ENCODE assay signal across 8 cellular contexts in genomic region chr14:95320076-95320895, GRCh38. TPM values are rescaled to one million over a fixed set of nuclear protein-coding genes. Genes with fewer than 3 reads are reported as not detected.
DNase-seq lines count a peak whose midpoint lies in the region; ATAC-seq, FAIRE-seq and TF ChIP-seq lines count a peak whose summit lies in the region.

No MANE protein-coding gene starts in this region.

- H3K9me3 ChIP-seq in kidney (ENCODE audit: control insufficient read depth in 1 of 2, low read length in 2 of 2) (no peaks in the 10 kb centered on the region), tibial artery (no peaks in the 10 kb centered on the region)

- FAIRE-seq in kidney (lab: Jason Lieb, UNC), result no peak

- H3K27me3 Mint-ChIP-seq in activated naive CD8-positive, alpha-beta T cell, result peaks cover 7% of the 10 kb centered on the region

- H3K27ac ChIP-seq in kidney (ENCODE audit: low read depth in 2 of 2, low read length in 2 of 2) (peak overlapping the region; percentile 90 to 92), tibial artery (peak overlapping the region; percentile 74 to 81)

- no peak for ATAC-seq in HG03196 (IDR thresholded peaks at IDR 0.05; ENCODE audit: unreplicated experiment)

- intact Hi-C loops in kidney (cut with DNase I), result no loop called here
- intact Hi-C loops in tibial artery (cut with DNase I; ENCODE audit: low total_unique reads), result loop anchor here (10.0 kb wide), 1 partner anchor 165 kb away; the partner anchor contains the start of gene DICER1

- peak overlapping the region in 1 of 2 donors; percentile 56 for H3K9ac ChIP-seq in kidney (ENCODE audit: low read length in 2 of 2)

- TF ChIP-seq CTCF in kidney (IDR thresholded peaks at IDR 0.05; ENCODE audit: borderline replicate concordance, extremely low read depth, insufficient read depth) (no peak), tibial artery (IDR thresholded peaks at IDR 0.05) (no peak)

- H3K4me1 Mint-ChIP-seq in activated naive CD8-positive, alpha-beta T cell (ENCODE audit: low read depth), result peaks cover 10% of the 10 kb centered on the region

- no peaks in the 10 kb centered on the region for H3K9me3 Mint-ChIP-seq in activated naive CD8-positive, alpha-beta T cell (ENCODE audit: low read depth)

- DNase-seq in stimulated activated CD4-positive, alpha-beta T cell treated with anti-CD3 and anti-CD28 coated beads, Interleukin-4, amount 100 ng/mL, for 1 hour, result peak; percentile 4
- no peak for DNase-seq in stimulated activated CD4-positive, alpha-beta T cell treated with anti-CD3 and anti-CD28 coated beads, Interleukin-4, amount 100 ng/mL, for 24 hours
- peak; percentile 88 for DNase-seq in kidney
- DNase-seq in tibial artery, result no peak
- no peak for DNase-seq in HT-29 (ENCODE audit: low spot score)
- DNase-seq in NOMO-1 (lab: John Stamatoyannopoulos, UW; ENCODE audit: unreplicated experiment in 2 of 2), result no peak

- no peak overlapping the region for H3K27ac Mint-ChIP-seq in activated naive CD8-positive, alpha-beta T cell

- H3K4me3 ChIP-seq in kidney (ENCODE audit: low read length in 2 of 2) (peak overlapping the region; percentile 23 to 46), tibial artery (peak overlapping the region; percentile 83 to 94)

- H3K4me3 Mint-ChIP-seq in activated naive CD8-positive, alpha-beta T cell, result peak overlapping the region; percentile 68

- H3K36me3 ChIP-seq in kidney (ENCODE audit: control insufficient read depth in 1 of 2, insufficient read depth in 2 of 2, low read length in 2 of 2) (no peaks in the 10 kb centered on the region), tibial artery (no peaks in the 10 kb centered on the region)

- H3K36me3 Mint-ChIP-seq in activated naive CD8-positive, alpha-beta T cell, result no peaks in the 10 kb centered on the region

- H3K4me1 ChIP-seq in kidney (ENCODE audit: control insufficient read depth in 1 of 2, insufficient read depth in 1 of 2, low read depth in 1 of 2, low read length in 2 of 2), result peaks cover 19 to 29% of the 10 kb centered on the region in 2 donors
- H3K4me1 ChIP-seq in tibial artery, result peaks cover 0 to 34% (median 20%) of the 10 kb centered on the region in 4 donors

- H3K27me3 ChIP-seq in tibial artery, result no peaks in the 10 kb centered on the region

RNA-seq across cellular contexts. Expression of gene CLMN, which starts 0.6 kb away (rescaled TPM):
- 151 TPM for total RNA-seq in kidney
- 33.1 TPM for polyA plus RNA-seq in kidney (ENCODE audit: insufficient read depth, low read depth, low replicate concordance)
- 4.4 and 5.3 TPM in 2 replicates for total RNA-seq in HT-29 (2014; rRNA removed; shearing (Covaris generic))

Comparison
In these comparisons a context has a peak if more than half of its experiments do, and no peak if none do; other contexts are left out.
1. DNase-seq: peak in stimulated activated CD4-positive, alpha-beta T cell treated with anti-CD3 and anti-CD28 coated beads, Interleukin-4, amount 100 ng/mL, for 1 hour (single experiment) and kidney (single experiment); none in stimulated activated CD4-positive, alpha-beta T cell treated with anti-CD3 and anti-CD28 coated beads, Interleukin-4, amount 100 ng/mL, for 24 hours (single experiment), tibial artery (0 of 2), HT-29 (single experiment) and NOMO-1 (0 of 2).
2. RNA of gene CLMN, which starts 0.6 kb away (total RNA-seq): 151 TPM in kidney (single experiment); 4.4 to 5.3 TPM in HT-29; every median in the first group is over 10 times any median in the second.